Comparison of ENCODE assay signal across 1 cellular context in genomic region chr3:25648107-25648535, GRCh38.
TF ChIP-seq lines count a peak whose summit lies in the region.

No MANE protein-coding gene starts in this region.

TF ChIP-seq in GM23338, 12 proteins besides CTCF, POLR2A, EP300 and RAD21 (continued from another document):
- TF ChIP-seq ZNF462 (CRISPR knock-in tag; IDR thresholded peaks at IDR 0.05), result no peak
- TF ChIP-seq REST (IDR thresholded peaks at IDR 0.05; ENCODE audit: unreplicated experiment), result no peak
- TF ChIP-seq ZNF114 (CRISPR knock-in tag; IDR thresholded peaks at IDR 0.05), result no peak
- TF ChIP-seq CREB1 (CRISPR knock-in tag; IDR thresholded peaks at IDR 0.05; ENCODE audit: low read depth), result no peak
